Comparison of ENCODE assay signal across 1 cellular context in genomic region chr7:82221152-82221674, GRCh38.
TF ChIP-seq lines count a peak whose summit lies in the region.

No MANE protein-coding gene starts in this region.

TF ChIP-seq in HepG2, 621 proteins besides CTCF, POLR2A, EP300 and RAD21:
- TF ChIP-seq RERE (CRISPR knock-in tag; IDR thresholded peaks at IDR 0.05; ENCODE audit: low read depth) (no peak), MAFK (conservative IDR thresholded peaks at IDR 0.05 in 1 of 2, IDR thresholded peaks at IDR 0.05 in 1 of 2; ENCODE audit: low read length in 2 of 2) (peak in 1 of 2 experiments; percentile 66; a peak in 1 of 4 replicates), MAFF (IDR thresholded peaks at IDR 0.05; ENCODE audit: low read depth, low read length) (peak; percentile 52; the same call in 1 of the 2 replicates), RARG (CRISPR knock-in tag; IDR thresholded peaks at IDR 0.05; ENCODE audit: low read depth) (no peak), ZNF547 (CRISPR knock-in tag; IDR thresholded peaks at IDR 0.05) (no peak), MEIS2 (CRISPR knock-in tag; IDR thresholded peaks at IDR 0.05) (no peak)
